ENCODE assay signal across 8 cellular contexts in the genomic region with DNA sequence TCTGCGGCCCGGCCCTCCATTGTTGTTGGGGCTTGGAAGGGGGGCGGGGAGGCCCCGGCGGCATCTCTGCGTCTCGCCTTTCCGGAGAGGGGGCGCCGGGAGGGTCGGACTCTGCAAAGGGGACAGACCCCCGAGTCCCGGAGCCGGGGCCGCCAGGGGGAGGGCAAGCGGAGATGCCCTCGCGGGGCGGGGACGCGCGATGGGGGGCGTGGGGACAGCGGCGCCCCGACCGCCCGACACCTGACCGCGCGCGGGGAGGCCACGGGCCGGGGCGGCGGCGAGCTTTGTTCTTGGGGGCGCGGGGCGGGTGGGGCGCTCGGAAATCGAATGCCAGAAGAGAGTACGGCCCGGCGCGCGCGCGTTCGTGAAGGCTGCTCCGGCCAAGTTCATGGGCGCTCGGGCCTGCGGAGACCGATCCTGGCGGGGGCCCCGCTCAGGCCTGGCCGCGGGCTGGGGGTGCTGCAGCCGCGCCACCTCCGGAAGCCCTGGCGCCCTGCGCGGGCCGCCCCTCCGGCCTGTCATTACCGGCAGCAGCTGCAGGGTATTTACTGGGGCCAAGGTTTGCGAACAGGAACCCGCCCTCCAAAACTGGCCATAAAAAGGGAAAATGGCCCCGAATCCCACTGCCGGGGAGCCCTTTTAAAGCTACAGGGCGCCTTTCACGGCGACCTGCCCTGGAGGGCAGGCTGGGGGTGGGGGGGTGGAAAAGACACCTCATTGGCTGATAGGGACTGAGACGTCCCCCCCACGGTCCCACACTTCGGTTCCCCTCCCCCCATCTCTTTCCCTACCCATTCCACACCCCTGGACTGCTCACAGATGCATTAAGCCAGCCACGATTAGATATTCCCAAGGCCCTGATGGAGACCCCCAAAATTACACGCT. TPM values are rescaled to one million over a fixed set of nuclear protein-coding genes. Genes with fewer than 3 reads are reported as not detected.
DNase-seq lines count a peak whose midpoint lies in the region; ATAC-seq and TF ChIP-seq lines count a peak whose summit lies in the region.

No MANE protein-coding gene starts in this region.

- H3K36me3 Mint-ChIP-seq in activated CD4-positive, alpha-beta T cell treated with anti-CD3 and anti-CD28 coated beads, Interleukin-2, amount 10 ng/mL, durations not matched to agents 7 days and 5 days (ENCODE audit: low read depth), result no peaks in the 10 kb centered on the region

- no peak for ATAC-seq in sciatic nerve

- peaks cover 32% of the 10 kb centered on the region for H3K27me3 Mint-ChIP-seq in activated CD4-positive, alpha-beta T cell treated with anti-CD3 and anti-CD28 coated beads, Interleukin-2, amount 10 ng/mL, durations not matched to agents 7 days and 5 days

- H3K27me3 ChIP-seq in left ventricle myocardium inferior (ENCODE audit: low read depth) (no peaks in the 10 kb centered on the region), skeletal muscle tissue (ENCODE audit: control insufficient read depth in 3 of 3, insufficient read depth in 3 of 3, low read length in 3 of 3) (peaks cover 0 to 20% (median 6%) of the 10 kb centered on the region in 3 donors)

- H3K9me3 ChIP-seq in left ventricle myocardium inferior (replicated peaks), result no peaks in the 10 kb centered on the region
- no peaks in the 10 kb centered on the region for H3K9me3 ChIP-seq in skeletal muscle tissue (ENCODE audit: control insufficient read depth in 3 of 3, low read length in 3 of 3)

- H3K36me3 ChIP-seq in left ventricle myocardium inferior (no peaks in the 10 kb centered on the region), skeletal muscle tissue (ENCODE audit: control insufficient read depth in 3 of 3, insufficient read depth in 3 of 3, low read length in 3 of 3) (no peaks in the 10 kb centered on the region)

- peak overlapping the region; percentile 61 to 85 (median 65) for H3K9ac ChIP-seq in skeletal muscle tissue (ENCODE audit: low read depth in 1 of 3, low read length in 3 of 3)

- H3K4me1 ChIP-seq in left ventricle myocardium inferior, result peaks cover 40% of the 10 kb centered on the region
- peaks cover 12 to 24% (median 20%) of the 10 kb centered on the region in 3 donors for H3K4me1 ChIP-seq in skeletal muscle tissue (ENCODE audit: control insufficient read depth in 3 of 3, insufficient read depth in 3 of 3, low read length in 3 of 3)

- peaks cover 35% of the 10 kb centered on the region for H3K4me1 Mint-ChIP-seq in activated CD4-positive, alpha-beta T cell treated with anti-CD3 and anti-CD28 coated beads, Interleukin-2, amount 10 ng/mL, durations not matched to agents 7 days and 5 days

- DNase-seq in activated CD4-positive, alpha-beta T cell treated with anti-CD3 and anti-CD28 coated beads, Interleukin-2, amount 10 ng/mL, durations not matched to agents 7 days and 5 days, result no peak
- DNase-seq in activated CD4-positive, alpha-beta T cell treated with anti-CD3 and anti-CD28 coated beads, Interleukin-2, amount 50 U/mL, for 48 hours, result no peak
- DNase-seq in left ventricle myocardium inferior, result no peak
- DNase-seq in sciatic nerve (ENCODE audit: low spot score), result no peak
- DNase-seq in NCI-H2029 (lab: John Stamatoyannopoulos, UW), result no peak
- no peak for DNase-seq in SKM-1 treated with dmso at 0.1 percent for 144 hours (lab: John Stamatoyannopoulos, UW; ENCODE audit: unreplicated experiment)

- H3K9me3 Mint-ChIP-seq in activated CD4-positive, alpha-beta T cell treated with anti-CD3 and anti-CD28 coated beads, Interleukin-2, amount 10 ng/mL, durations not matched to agents 7 days and 5 days, result no peaks in the 10 kb centered on the region

- TF ChIP-seq CTCF in VCaP (conservative IDR thresholded peaks at IDR 0.05) (no peak), left ventricle myocardium inferior (IDR thresholded peaks at IDR 0.05; ENCODE audit: borderline replicate concordance) (peak; percentile 16)

- intact Hi-C loops in left ventricle myocardium inferior (cut with micrococcal nuclease) (loop anchor here (10.0 kb wide), 1 partner anchor 81 kb away; no protein-coding TSS in a partner anchor), sciatic nerve (cut with DNase I) (loop anchor here (5.0 to 10.0 kb wide), 2 partner anchors 89 to 271 kb away; no protein-coding TSS in a partner anchor)

- CTCF ChIA-PET in activated CD4-positive, alpha-beta T cell treated with anti-CD3 and anti-CD28 coated beads, Interleukin-2, amount 10 ng/mL, durations not matched to agents 7 days and 5 days (lab: Charles Lee), result no interaction called here

- POLR2A ChIA-PET in activated CD4-positive, alpha-beta T cell treated with anti-CD3 and anti-CD28 coated beads, Interleukin-2, amount 10 ng/mL, durations not matched to agents 7 days and 5 days (lab: Charles Lee), result interaction anchor here (0.5 kb wide), 1 partner anchor 630 kb away, joined by 3 read pairs; the partner anchor contains the start of gene GIPC1

- H3K27ac Mint-ChIP-seq in activated CD4-positive, alpha-beta T cell treated with anti-CD3 and anti-CD28 coated beads, Interleukin-2, amount 10 ng/mL, durations not matched to agents 7 days and 5 days, result no peak overlapping the region

- H3K27ac ChIP-seq in VCaP (peak overlapping the region; percentile 29; the same call in 1 of the 2 replicates), left ventricle myocardium inferior (replicated peaks) (peak overlapping the region; percentile 69), skeletal muscle tissue (ENCODE audit: low read depth, low read length) (no peak overlapping the region)

- peak overlapping the region; percentile 20 for H3K4me3 Mint-ChIP-seq in activated CD4-positive, alpha-beta T cell treated with anti-CD3 and anti-CD28 coated beads, Interleukin-2, amount 10 ng/mL, durations not matched to agents 7 days and 5 days

- H3K4me3 ChIP-seq in left ventricle myocardium inferior, result peak overlapping the region; percentile 85
- peak overlapping the region; percentile 56 to 68 (median 61) for H3K4me3 ChIP-seq in skeletal muscle tissue (ENCODE audit: low read length in 3 of 3)

RNA-seq across cellular contexts. Expression of gene NANOS3, which starts 11.1 kb away (rescaled TPM):
- under 1 TPM in 1 of 2 experiments, not detected in 1; 0.48 TPM for total RNA-seq in activated CD4-positive, alpha-beta T cell treated with anti-CD3 and anti-CD28 coated beads, Interleukin-2, amount 10 ng/mL, durations not matched to agents 7 days and 5 days
- 1.3 TPM for total RNA-seq in left ventricle myocardium inferior
- total RNA-seq in skeletal muscle tissue, result not detected
- total RNA-seq in sciatic nerve, result 1.4 TPM

RNA-seq across cellular contexts. Expression of gene BRME1, which starts 40.1 kb away (rescaled TPM):
- 1 to 10 TPM; 6.3 to 8.0 TPM for total RNA-seq in activated CD4-positive, alpha-beta T cell treated with anti-CD3 and anti-CD28 coated beads, Interleukin-2, amount 10 ng/mL, durations not matched to agents 7 days and 5 days
- total RNA-seq in left ventricle myocardium inferior (0.82 TPM), skeletal muscle tissue (1.6 TPM), sciatic nerve (3.4 TPM)

RNA-seq across cellular contexts. Expression of gene CC2D1A, which starts 40.2 kb away (rescaled TPM):
- 10 to 100 TPM; 36.5 to 39.3 TPM for total RNA-seq in activated CD4-positive, alpha-beta T cell treated with anti-CD3 and anti-CD28 coated beads, Interleukin-2, amount 10 ng/mL, durations not matched to agents 7 days and 5 days
- 20.1 TPM for total RNA-seq in left ventricle myocardium inferior
- total RNA-seq in skeletal muscle tissue, result 2.1 TPM
- 45.3 TPM for total RNA-seq in sciatic nerve
